1 cellular context compared by ENCODE assay signal in genomic region chr19:20565321-20566018, GRCh38.
TF ChIP-seq lines count a peak whose summit lies in the region.

Gene ZNF737 (minus strand): TSS chr19:20565781. CDS start chr19:20565640, 141 bp downstream.

TF ChIP-seq in SK-N-SH, 30 proteins besides CTCF, POLR2A, EP300 and RAD21 (continued from another document):
- TF ChIP-seq, protein P1, sequence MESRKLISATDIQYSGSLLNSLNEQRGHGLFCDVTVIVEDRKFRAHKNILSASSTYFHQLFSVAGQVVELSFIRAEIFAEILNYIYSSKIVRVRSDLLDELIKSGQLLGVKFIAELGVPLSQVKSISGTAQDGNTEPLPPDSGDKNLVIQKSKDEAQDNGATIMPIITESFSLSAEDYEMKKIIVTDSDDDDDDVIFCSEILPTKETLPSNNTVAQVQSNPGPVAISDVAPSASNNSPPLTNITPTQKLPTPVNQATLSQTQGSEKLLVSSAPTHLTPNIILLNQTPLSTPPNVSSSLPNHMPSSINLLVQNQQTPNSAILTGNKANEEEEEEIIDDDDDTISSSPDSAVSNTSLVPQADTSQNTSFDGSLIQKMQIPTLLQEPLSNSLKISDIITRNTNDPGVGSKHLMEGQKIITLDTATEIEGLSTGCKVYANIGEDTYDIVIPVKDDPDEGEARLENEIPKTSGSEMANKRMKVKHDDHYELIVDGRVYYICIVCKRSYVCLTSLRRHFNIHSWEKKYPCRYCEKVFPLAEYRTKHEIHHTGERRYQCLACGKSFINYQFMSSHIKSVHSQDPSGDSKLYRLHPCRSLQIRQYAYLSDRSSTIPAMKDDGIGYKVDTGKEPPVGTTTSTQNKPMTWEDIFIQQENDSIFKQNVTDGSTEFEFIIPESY (IDR thresholded peaks at IDR 0.05; ENCODE audit: borderline replicate concordance, low read depth) = no peak
- peak; percentile 71 for TF ChIP-seq YY1 (IDR thresholded peaks at IDR 0.05; ENCODE audit: low read depth)
- TF ChIP-seq REST (IDR thresholded peaks at IDR 0.05; ENCODE audit: low read depth, low read length) = no peak
- no peak for TF ChIP-seq TCF12 (IDR thresholded peaks at IDR 0.05)
- TF ChIP-seq ELF1 (IDR thresholded peaks at IDR 0.05) = peak; percentile 95
- no peak for TF ChIP-seq NFIC (IDR thresholded peaks at IDR 0.05; ENCODE audit: borderline replicate concordance)
- peak; percentile 78 for TF ChIP-seq POLR2AphosphoS5 (IDR thresholded peaks at IDR 0.05; ENCODE audit: low read depth, low read length)
- TF ChIP-seq FOSL2 (IDR thresholded peaks at IDR 0.05; ENCODE audit: borderline replicate concordance, low read depth) = no peak
- TF ChIP-seq CHD2 (IDR thresholded peaks at IDR 0.05; ENCODE audit: low read length, partially characterized antibody) = peak; percentile 72
- no peak for TF ChIP-seq MEF2A (IDR thresholded peaks at IDR 0.05; ENCODE audit: borderline replicate concordance, low read depth)
- peak; percentile 30; the same call in 1 of the 2 replicates for TF ChIP-seq GABPA (IDR thresholded peaks at IDR 0.05; ENCODE audit: low read depth)
- TF ChIP-seq, protein P2, sequence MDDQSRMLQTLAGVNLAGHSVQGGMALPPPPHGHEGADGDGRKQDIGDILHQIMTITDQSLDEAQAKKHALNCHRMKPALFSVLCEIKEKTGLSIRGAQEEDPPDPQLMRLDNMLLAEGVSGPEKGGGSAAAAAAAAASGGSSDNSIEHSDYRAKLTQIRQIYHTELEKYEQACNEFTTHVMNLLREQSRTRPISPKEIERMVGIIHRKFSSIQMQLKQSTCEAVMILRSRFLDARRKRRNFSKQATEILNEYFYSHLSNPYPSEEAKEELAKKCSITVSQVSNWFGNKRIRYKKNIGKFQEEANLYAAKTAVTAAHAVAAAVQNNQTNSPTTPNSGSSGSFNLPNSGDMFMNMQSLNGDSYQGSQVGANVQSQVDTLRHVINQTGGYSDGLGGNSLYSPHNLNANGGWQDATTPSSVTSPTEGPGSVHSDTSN (IDR thresholded peaks at IDR 0.05) = peak; percentile 96
- TF ChIP-seq FOXJ3 (CRISPR knock-in tag; IDR thresholded peaks at IDR 0.05) = no peak
- TF ChIP-seq TEAD4 (IDR thresholded peaks at IDR 0.05; ENCODE audit: borderline replicate concordance, insufficient read depth) = no peak
- peak; percentile 65 for TF ChIP-seq IRF3 (IDR thresholded peaks at IDR 0.05; ENCODE audit: low read depth, low read length)
- TF ChIP-seq MXI1 (IDR thresholded peaks at IDR 0.05; ENCODE audit: low read depth, low read length) = peak; percentile 80
- TF ChIP-seq FOXM1 (IDR thresholded peaks at IDR 0.05; ENCODE audit: low read depth) = no peak
- no peak for TF ChIP-seq RXRA (IDR thresholded peaks at IDR 0.05; ENCODE audit: borderline replicate concordance, low read depth)
- no peak for TF ChIP-seq EZH2phosphoT487 (IDR thresholded peaks at IDR 0.05; ENCODE audit: borderline replicate concordance, low read depth)
TF ChIP-seq in SK-N-SH: peak in this region for 14.
